In genomic region chr3:179071569-179072397, GRCh38 we compare ENCODE assay signal across 1 cellular context.
TF ChIP-seq lines count a peak whose summit lies in the region.

Gene ZMAT3 (minus strand): TSS chr3:179071809. CDS start chr3:179067752, 4,057 bp downstream.

TF ChIP-seq in HCT116, 20 proteins besides CTCF, POLR2A, EP300 and RAD21 (continued from another document):
- TF ChIP-seq, protein P1, sequence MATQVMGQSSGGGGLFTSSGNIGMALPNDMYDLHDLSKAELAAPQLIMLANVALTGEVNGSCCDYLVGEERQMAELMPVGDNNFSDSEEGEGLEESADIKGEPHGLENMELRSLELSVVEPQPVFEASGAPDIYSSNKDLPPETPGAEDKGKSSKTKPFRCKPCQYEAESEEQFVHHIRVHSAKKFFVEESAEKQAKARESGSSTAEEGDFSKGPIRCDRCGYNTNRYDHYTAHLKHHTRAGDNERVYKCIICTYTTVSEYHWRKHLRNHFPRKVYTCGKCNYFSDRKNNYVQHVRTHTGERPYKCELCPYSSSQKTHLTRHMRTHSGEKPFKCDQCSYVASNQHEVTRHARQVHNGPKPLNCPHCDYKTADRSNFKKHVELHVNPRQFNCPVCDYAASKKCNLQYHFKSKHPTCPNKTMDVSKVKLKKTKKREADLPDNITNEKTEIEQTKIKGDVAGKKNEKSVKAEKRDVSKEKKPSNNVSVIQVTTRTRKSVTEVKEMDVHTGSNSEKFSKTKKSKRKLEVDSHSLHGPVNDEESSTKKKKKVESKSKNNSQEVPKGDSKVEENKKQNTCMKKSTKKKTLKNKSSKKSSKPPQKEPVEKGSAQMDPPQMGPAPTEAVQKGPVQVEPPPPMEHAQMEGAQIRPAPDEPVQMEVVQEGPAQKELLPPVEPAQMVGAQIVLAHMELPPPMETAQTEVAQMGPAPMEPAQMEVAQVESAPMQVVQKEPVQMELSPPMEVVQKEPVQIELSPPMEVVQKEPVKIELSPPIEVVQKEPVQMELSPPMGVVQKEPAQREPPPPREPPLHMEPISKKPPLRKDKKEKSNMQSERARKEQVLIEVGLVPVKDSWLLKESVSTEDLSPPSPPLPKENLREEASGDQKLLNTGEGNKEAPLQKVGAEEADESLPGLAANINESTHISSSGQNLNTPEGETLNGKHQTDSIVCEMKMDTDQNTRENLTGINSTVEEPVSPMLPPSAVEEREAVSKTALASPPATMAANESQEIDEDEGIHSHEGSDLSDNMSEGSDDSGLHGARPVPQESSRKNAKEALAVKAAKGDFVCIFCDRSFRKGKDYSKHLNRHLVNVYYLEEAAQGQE (IDR thresholded peaks at IDR 0.05; ENCODE audit: low read depth), result no peak
- TF ChIP-seq POLR2AphosphoS5 (IDR thresholded peaks at IDR 0.05; ENCODE audit: low read depth, low read length), result peak; percentile 93
